1 cellular context compared by ENCODE assay signal in the genomic region with DNA sequence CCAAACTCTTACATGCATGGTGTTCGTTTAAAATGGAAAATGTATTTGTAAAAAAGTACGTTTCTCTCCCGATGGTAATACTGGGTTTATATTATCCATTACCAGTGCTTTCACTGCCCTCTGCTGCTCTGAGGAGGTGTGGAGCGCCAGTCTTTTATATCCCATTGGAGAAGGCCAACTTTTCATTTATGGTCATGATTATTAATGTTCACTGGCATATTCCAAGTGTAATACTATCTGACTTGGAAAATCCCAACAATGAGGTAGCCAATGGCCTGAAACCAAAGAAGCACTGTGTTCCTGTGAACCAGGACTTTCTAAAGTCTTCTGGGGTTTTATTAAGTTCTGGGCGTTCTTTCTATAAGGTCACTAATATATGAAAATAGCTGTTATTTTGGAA.
TF ChIP-seq lines count a peak whose summit lies in the region.

No MANE protein-coding gene starts in this region.

TF ChIP-seq in GM23338, 12 proteins besides CTCF, POLR2A, EP300 and RAD21 (continued from another document):
- TF ChIP-seq ZNF462 (CRISPR knock-in tag; IDR thresholded peaks at IDR 0.05) (no peak), EZH2phosphoT487 (IDR thresholded peaks at IDR 0.05; ENCODE audit: unreplicated experiment) (no peak)
TF ChIP-seq in GM23338: peak in this region for 0.
